ENCODE assay signal across 8 cellular contexts in the genomic region with DNA sequence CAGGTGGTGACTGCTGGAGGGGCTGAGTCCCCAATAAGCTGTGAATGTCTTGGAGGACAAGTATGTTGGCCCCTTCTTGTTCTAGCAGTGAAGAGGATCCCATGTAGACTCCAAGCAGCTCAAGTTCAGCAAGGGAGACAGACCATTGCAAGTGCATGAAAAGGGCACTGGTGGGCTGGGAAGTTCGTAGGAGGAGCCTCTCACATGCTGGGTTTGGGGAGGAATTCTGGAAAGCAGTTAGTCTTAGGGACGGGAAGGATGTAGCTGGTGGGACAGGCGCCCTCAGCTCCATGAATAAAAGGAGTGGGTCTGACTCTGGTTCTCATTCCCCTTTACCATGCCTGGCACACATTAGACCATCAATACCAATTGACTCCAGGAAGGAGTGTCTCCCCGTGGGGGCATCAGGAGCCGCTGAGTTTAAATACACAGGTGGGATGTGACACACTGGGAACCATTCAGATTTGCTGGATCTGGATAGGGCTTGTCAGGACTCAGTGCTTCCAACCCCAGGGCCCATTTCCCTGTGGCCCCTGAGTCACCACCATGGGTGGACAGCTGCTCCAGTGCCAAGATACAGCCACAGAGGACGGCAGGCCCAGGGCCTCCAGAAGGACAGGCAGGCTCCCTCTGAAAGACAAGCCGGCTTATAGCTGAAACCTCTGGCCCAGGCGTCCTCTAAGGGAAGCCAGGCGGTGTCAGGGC. TPM values are rescaled to one million over a fixed set of nuclear protein-coding genes. Genes with fewer than 3 reads are reported as not detected.
DNase-seq lines count a peak whose midpoint lies in the region; ATAC-seq and TF ChIP-seq lines count a peak whose summit lies in the region.

No MANE protein-coding gene starts in this region.

- H3K4me1 Mint-ChIP-seq in activated naive CD8-positive, alpha-beta T cell treated with anti-CD3 and anti-CD28 coated beads, Interleukin-2, amount 10 ng/mL, durations not matched to agents 7 days and 5 days: peaks cover 8% of the 10 kb centered on the region
- peaks cover 2% of the 10 kb centered on the region for H3K4me1 Mint-ChIP-seq in memory B cell

- peak overlapping the region; percentile 60 to 85; a peak in 3 of 4 replicates for H3K4me3 ChIP-seq in DND-41 (ENCODE audit: low read depth in 1 of 2, low read length in 2 of 2)

- H3K79me2 ChIP-seq in DND-41 (ENCODE audit: insufficient read depth, low read length): peaks cover 4% of the 10 kb centered on the region

- H2AFZ ChIP-seq in DND-41 (ENCODE audit: low read depth, low read length): peak overlapping the region; percentile 96

- peak overlapping the region; percentile 29; the same call in 1 of the 2 replicates for H3K27ac ChIP-seq in DND-41 (ENCODE audit: low read length)

- no peaks in the 10 kb centered on the region for H3K9me3 ChIP-seq in DND-41 (ENCODE audit: insufficient read depth, low read length, severe bottlenecking)

- peaks cover 34% of the 10 kb centered on the region for H3K4me1 ChIP-seq in DND-41 (ENCODE audit: insufficient read depth, low read length)

- DNase-seq in DND-41 (no peak), memory B cell (ENCODE audit: low spot score in 2 of 2) (peak in 1 of 2 donors; percentile 18), NCI-H1417 treated with DMSO at 0.1 percent for 48 hours (lab: John Stamatoyannopoulos, UW) (no peak), middle frontal gyrus (ENCODE audit: extremely low spot score, low spot score) (no peak), LoVo (ENCODE audit: low spot score) (no peak)
- no peak for DNase-seq in activated naive CD8-positive, alpha-beta T cell treated with anti-CD3 and anti-CD28 coated beads, Interleukin-2, amount 10 ng/mL, durations not matched to agents 7 days and 5 days

- no peaks in the 10 kb centered on the region for H4K20me1 ChIP-seq in DND-41 (ENCODE audit: insufficient read depth, low read length)

- peak overlapping the region; percentile 89 for H3K4me2 ChIP-seq in DND-41 (ENCODE audit: insufficient read depth, low read length)

- peak overlapping the region; percentile 79 for H3K4me3 Mint-ChIP-seq in activated naive CD8-positive, alpha-beta T cell treated with anti-CD3 and anti-CD28 coated beads, Interleukin-2, amount 10 ng/mL, durations not matched to agents 7 days and 5 days
- H3K4me3 Mint-ChIP-seq in memory B cell: peak overlapping the region; percentile 88

- ATAC-seq in DND-41 (ENCODE audit: insufficient read depth, low read depth) (no peak), HG02840 (IDR thresholded peaks at IDR 0.05; ENCODE audit: low FRiP score, unreplicated experiment) (peak; percentile 33), memory B cell (ENCODE audit: low read depth) (no peak), HG03025 (IDR thresholded peaks at IDR 0.05; ENCODE audit: low FRiP score, unreplicated experiment) (no peak)
- no peak for ATAC-seq in activated naive CD8-positive, alpha-beta T cell treated with anti-CD3 and anti-CD28 coated beads, Interleukin-2, amount 10 ng/mL, durations not matched to agents 7 days and 5 days (ENCODE audit: low read depth)

- POLR2A ChIA-PET in activated naive CD8-positive, alpha-beta T cell treated with anti-CD3 and anti-CD28 coated beads, Interleukin-2, amount 10 ng/mL, durations not matched to agents 7 days and 5 days (lab: Charles Lee): interaction anchor here (0.7 to 1.6 kb wide), 4 partner anchors 109 to 379 kb away, joined by 3 to 8 read pairs (median 3); no protein-coding TSS in a partner anchor

- H3K27me3 Mint-ChIP-seq in activated naive CD8-positive, alpha-beta T cell treated with anti-CD3 and anti-CD28 coated beads, Interleukin-2, amount 10 ng/mL, durations not matched to agents 7 days and 5 days: no peaks in the 10 kb centered on the region
- peaks cover 2% of the 10 kb centered on the region for H3K27me3 Mint-ChIP-seq in memory B cell

- H3K27ac Mint-ChIP-seq in activated naive CD8-positive, alpha-beta T cell treated with anti-CD3 and anti-CD28 coated beads, Interleukin-2, amount 10 ng/mL, durations not matched to agents 7 days and 5 days: peak overlapping the region; percentile 67
- H3K27ac Mint-ChIP-seq in memory B cell: no peak overlapping the region

- H3K36me3 ChIP-seq in DND-41 (ENCODE audit: insufficient read depth, low read length): peaks cover 4% of the 10 kb centered on the region; the same call in 1 of the 2 replicates

- TF ChIP-seq CTCF in DND-41 (IDR thresholded peaks at IDR 0.05; ENCODE audit: borderline replicate concordance, extremely low read depth, low read length, poor library complexity, severe bottlenecking): no peak

- H3K9me3 Mint-ChIP-seq in activated naive CD8-positive, alpha-beta T cell treated with anti-CD3 and anti-CD28 coated beads, Interleukin-2, amount 10 ng/mL, durations not matched to agents 7 days and 5 days: no peaks in the 10 kb centered on the region
- no peaks in the 10 kb centered on the region for H3K9me3 Mint-ChIP-seq in memory B cell

- no peaks in the 10 kb centered on the region for H3K36me3 Mint-ChIP-seq in activated naive CD8-positive, alpha-beta T cell treated with anti-CD3 and anti-CD28 coated beads, Interleukin-2, amount 10 ng/mL, durations not matched to agents 7 days and 5 days
- H3K36me3 Mint-ChIP-seq in memory B cell: no peaks in the 10 kb centered on the region

- H3K27me3 ChIP-seq in DND-41 (ENCODE audit: insufficient read depth, low read length, poor library complexity): no peaks in the 10 kb centered on the region

- H3K9ac ChIP-seq in DND-41 (ENCODE audit: low read depth, low read length): peak overlapping the region; percentile 87

RNA-seq across cellular contexts. Expression of gene XYLB, which starts 0.6 kb away (rescaled TPM):
- 1 to 10 TPM; 2.6 to 3.1 TPM for total RNA-seq in activated naive CD8-positive, alpha-beta T cell treated with anti-CD3 and anti-CD28 coated beads, Interleukin-2, amount 10 ng/mL, durations not matched to agents 7 days and 5 days
